In genomic region chr2:201232125-201232815, GRCh38 we compare ENCODE assay signal across 8 cellular contexts. TPM values are rescaled to one million over a fixed set of nuclear protein-coding genes. Genes with fewer than 3 reads are reported as not detected.
DNase-seq lines count a peak whose midpoint lies in the region; ATAC-seq lines count a peak whose summit lies in the region.

No MANE protein-coding gene starts in this region.

- intact Hi-C loops in left colon (cut with DNase I, micrococcal nuclease), result no loop called here

- DNase-seq in AG20443 (ENCODE audit: low spot score), result peak; percentile 90
- DNase-seq in NCI-H446 (lab: John Stamatoyannopoulos, UW), result peak; percentile 75 to 92
- DNase-seq in activated CD4-positive, CD25-positive, alpha-beta regulatory T cell (lab: John Stamatoyannopoulos, UW), result peak; percentile 81 to 85 (median 82)
- DNase-seq in cerebellar cortex (ENCODE audit: low spot score), result peak; percentile 85
- DNase-seq in left colon, result peak; percentile 94 to 97
- peak; percentile 89 for DNase-seq in stimulated activated CD4-positive, alpha-beta T cell treated with anti-CD3 and anti-CD28 coated beads, Interleukin-2, amount 100 ng/mL, for 4 hours (ENCODE audit: low read depth)

- ATAC-seq in GM18909 (IDR thresholded peaks at IDR 0.05; ENCODE audit: poor library complexity, unreplicated experiment) (peak; percentile 52), HG03280 (IDR thresholded peaks at IDR 0.05; ENCODE audit: unreplicated experiment) (peak; percentile 52), left colon (peak; percentile 73)

RNA-seq across cellular contexts. Expression of gene CASP8, which starts 28.1 kb away (rescaled TPM):
- total RNA-seq in left colon, result 10 to 100 TPM; 31.1 to 48.8 TPM

RNA-seq across cellular contexts. Expression of gene CASP10, which starts 49.3 kb away (rescaled TPM):
- 10 to 100 TPM; 44.3 to 56.0 TPM for total RNA-seq in left colon

Comparison
In these comparisons a context has a peak if more than half of its experiments do, and no peak if none do; other contexts are left out.
1. Peak in every context shown above with its lines: DNase-seq and ATAC-seq.